In genomic region chr17:40618754-40619625, GRCh38 we compare ENCODE assay signal across 1 cellular context.
A peak's percentile ranks its signal among the peaks of the same experiment; 100 is the strongest.
TF ChIP-seq lines count a peak whose summit lies in the region.

No MANE protein-coding gene starts in this region.

TF ChIP-seq in HepG2, 621 proteins besides CTCF, POLR2A, EP300 and RAD21 (continued from another document and continues in another):
- TF ChIP-seq HIC2 (CRISPR knock-in tag; IDR thresholded peaks at IDR 0.05; ENCODE audit: low read depth): no peak
- TF ChIP-seq NR2F6 (IDR thresholded peaks at IDR 0.05): no peak
- 0 out of 2 replicates have a peak, but pooled peaks have one; percentile 10 for TF ChIP-seq NR2F6 (CRISPR knock-in tag; IDR thresholded peaks at IDR 0.05)
- TF ChIP-seq ZNF530 (CRISPR knock-in tag; IDR thresholded peaks at IDR 0.05; ENCODE audit: low read depth): no peak
- no peak for TF ChIP-seq TEF (CRISPR knock-in tag; IDR thresholded peaks at IDR 0.05)
- TF ChIP-seq ZNF749 (CRISPR knock-in tag; IDR thresholded peaks at IDR 0.05; ENCODE audit: borderline replicate concordance): no peak
- TF ChIP-seq ZNF572 (CRISPR knock-in tag; IDR thresholded peaks at IDR 0.05): no peak
- TF ChIP-seq DNMT1 (CRISPR knock-in tag; IDR thresholded peaks at IDR 0.05): no peak
- TF ChIP-seq ERF (CRISPR knock-in tag; IDR thresholded peaks at IDR 0.05): no peak
- no peak for TF ChIP-seq ZNF468 (CRISPR knock-in tag; IDR thresholded peaks at IDR 0.05)
- no peak; the same call in 1 of the 2 replicates for TF ChIP-seq ZNF501 (CRISPR knock-in tag; IDR thresholded peaks at IDR 0.05)
- 0 out of 2 replicates have a peak, but pooled peaks have one; percentile 63 for TF ChIP-seq ZSCAN29 (CRISPR knock-in tag; conservative IDR thresholded peaks at IDR 0.05)
- 0 out of 2 replicates have a peak, but pooled peaks have one; percentile 15 for TF ChIP-seq ZFY (CRISPR knock-in tag; IDR thresholded peaks at IDR 0.05)
- no peak for TF ChIP-seq ZNF768 (CRISPR knock-in tag; IDR thresholded peaks at IDR 0.05)
- TF ChIP-seq PAF1 (CRISPR knock-in tag; IDR thresholded peaks at IDR 0.05): no peak
- TF ChIP-seq SSRP1 (CRISPR knock-in tag; IDR thresholded peaks at IDR 0.05): no peak
- no peak; the same call in 1 of the 2 replicates for TF ChIP-seq ZNF777 (CRISPR knock-in tag; IDR thresholded peaks at IDR 0.05)
- TF ChIP-seq RBAK (CRISPR knock-in tag; IDR thresholded peaks at IDR 0.05): no peak
- no peak for TF ChIP-seq ZNF326 (CRISPR knock-in tag; IDR thresholded peaks at IDR 0.05; ENCODE audit: borderline replicate concordance)
- no peak for TF ChIP-seq PLSCR1 (CRISPR knock-in tag; IDR thresholded peaks at IDR 0.05; ENCODE audit: borderline replicate concordance)
- TF ChIP-seq ZNF3 (CRISPR knock-in tag; IDR thresholded peaks at IDR 0.05): peak; percentile 89; the same call in 1 of the 2 replicates
- no peak for TF ChIP-seq ZNF569 (CRISPR knock-in tag; IDR thresholded peaks at IDR 0.05; ENCODE audit: borderline replicate concordance)
- no peak for TF ChIP-seq ZNF512 (CRISPR knock-in tag; IDR thresholded peaks at IDR 0.05)
- TF ChIP-seq TIGD3 (CRISPR knock-in tag; IDR thresholded peaks at IDR 0.05; ENCODE audit: borderline replicate concordance): no peak
- no peak for TF ChIP-seq ZBTB20 (CRISPR knock-in tag; IDR thresholded peaks at IDR 0.05; ENCODE audit: borderline replicate concordance, low read depth)
- TF ChIP-seq SRY (CRISPR knock-in tag; IDR thresholded peaks at IDR 0.05): no peak
- TF ChIP-seq ZNF264 (CRISPR knock-in tag; IDR thresholded peaks at IDR 0.05): no peak
- no peak for TF ChIP-seq THAP11 (CRISPR knock-in tag; IDR thresholded peaks at IDR 0.05)
- TF ChIP-seq SRSF4 (IDR thresholded peaks at IDR 0.05; ENCODE audit: low read depth, low read length, poor library complexity, severe bottlenecking): no peak
- no peak for TF ChIP-seq IRF9 (CRISPR knock-in tag; IDR thresholded peaks at IDR 0.05; ENCODE audit: borderline replicate concordance)
- no peak for TF ChIP-seq IRX3 (CRISPR knock-in tag; IDR thresholded peaks at IDR 0.05; ENCODE audit: borderline replicate concordance, low read depth)
- no peak for TF ChIP-seq ESRRA (CRISPR knock-in tag; IDR thresholded peaks at IDR 0.05; ENCODE audit: low read depth)
- no peak for TF ChIP-seq AFF4 (CRISPR knock-in tag; IDR thresholded peaks at IDR 0.05)
- no peak for TF ChIP-seq ZNF350 (CRISPR knock-in tag; IDR thresholded peaks at IDR 0.05; ENCODE audit: borderline replicate concordance, low read depth)
- TF ChIP-seq GPBP1L1 (CRISPR knock-in tag; IDR thresholded peaks at IDR 0.05): no peak
- no peak for TF ChIP-seq NBN (conservative IDR thresholded peaks at IDR 0.05)
- TF ChIP-seq TCF12 (IDR thresholded peaks at IDR 0.05): no peak
- no peak for TF ChIP-seq TCF12 (CRISPR knock-in tag; IDR thresholded peaks at IDR 0.05)
- TF ChIP-seq ZFP36L1 (CRISPR knock-in tag; IDR thresholded peaks at IDR 0.05): no peak
- TF ChIP-seq JUNB (CRISPR knock-in tag; IDR thresholded peaks at IDR 0.05; ENCODE audit: borderline replicate concordance): no peak
- TF ChIP-seq SMAD1 (CRISPR knock-in tag; IDR thresholded peaks at IDR 0.05; ENCODE audit: borderline replicate concordance, low read depth): no peak; the same call in 1 of the 2 replicates
- no peak for TF ChIP-seq HOXA5 (CRISPR knock-in tag; IDR thresholded peaks at IDR 0.05)
- no peak for TF ChIP-seq MXI1 (IDR thresholded peaks at IDR 0.05; ENCODE audit: borderline replicate concordance, low read depth, low read length)
- no peak for TF ChIP-seq ARHGAP35 (CRISPR knock-in tag; IDR thresholded peaks at IDR 0.05; ENCODE audit: borderline replicate concordance)
- TF ChIP-seq ZNF407 (CRISPR knock-in tag; IDR thresholded peaks at IDR 0.05; ENCODE audit: not compliant biosample characterization): peak; percentile 57
- no peak for TF ChIP-seq TBL1XR1 (IDR thresholded peaks at IDR 0.05; ENCODE audit: borderline replicate concordance, low read length, partially characterized antibody)
